In the genomic region with DNA sequence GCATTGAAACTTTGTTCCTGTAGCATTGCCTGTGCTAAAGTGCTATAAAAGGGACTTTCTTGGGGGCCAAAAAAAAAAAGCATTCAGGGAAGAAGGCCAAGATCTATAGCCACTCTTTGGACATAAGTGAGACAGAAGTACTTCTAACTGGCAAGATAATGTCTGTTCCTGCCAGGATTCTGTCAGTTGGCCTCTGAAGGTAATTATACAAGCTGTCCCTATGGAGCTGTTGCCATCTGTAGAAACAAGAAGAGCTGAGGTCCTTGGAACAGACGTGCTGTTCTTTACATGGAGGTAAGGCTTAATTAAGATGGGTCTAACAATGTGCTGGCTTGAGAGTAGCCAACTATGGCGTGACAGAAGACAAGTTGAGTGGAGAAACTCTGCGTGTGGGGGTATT, we compare ENCODE assay signal across 1 cellular context.
TF ChIP-seq lines count a peak whose summit lies in the region.

No MANE protein-coding gene starts in this region.

TF ChIP-seq in WTC11, 78 proteins besides CTCF, POLR2A, EP300 and RAD21 (continued from another document):
- TF ChIP-seq, protein P1, sequence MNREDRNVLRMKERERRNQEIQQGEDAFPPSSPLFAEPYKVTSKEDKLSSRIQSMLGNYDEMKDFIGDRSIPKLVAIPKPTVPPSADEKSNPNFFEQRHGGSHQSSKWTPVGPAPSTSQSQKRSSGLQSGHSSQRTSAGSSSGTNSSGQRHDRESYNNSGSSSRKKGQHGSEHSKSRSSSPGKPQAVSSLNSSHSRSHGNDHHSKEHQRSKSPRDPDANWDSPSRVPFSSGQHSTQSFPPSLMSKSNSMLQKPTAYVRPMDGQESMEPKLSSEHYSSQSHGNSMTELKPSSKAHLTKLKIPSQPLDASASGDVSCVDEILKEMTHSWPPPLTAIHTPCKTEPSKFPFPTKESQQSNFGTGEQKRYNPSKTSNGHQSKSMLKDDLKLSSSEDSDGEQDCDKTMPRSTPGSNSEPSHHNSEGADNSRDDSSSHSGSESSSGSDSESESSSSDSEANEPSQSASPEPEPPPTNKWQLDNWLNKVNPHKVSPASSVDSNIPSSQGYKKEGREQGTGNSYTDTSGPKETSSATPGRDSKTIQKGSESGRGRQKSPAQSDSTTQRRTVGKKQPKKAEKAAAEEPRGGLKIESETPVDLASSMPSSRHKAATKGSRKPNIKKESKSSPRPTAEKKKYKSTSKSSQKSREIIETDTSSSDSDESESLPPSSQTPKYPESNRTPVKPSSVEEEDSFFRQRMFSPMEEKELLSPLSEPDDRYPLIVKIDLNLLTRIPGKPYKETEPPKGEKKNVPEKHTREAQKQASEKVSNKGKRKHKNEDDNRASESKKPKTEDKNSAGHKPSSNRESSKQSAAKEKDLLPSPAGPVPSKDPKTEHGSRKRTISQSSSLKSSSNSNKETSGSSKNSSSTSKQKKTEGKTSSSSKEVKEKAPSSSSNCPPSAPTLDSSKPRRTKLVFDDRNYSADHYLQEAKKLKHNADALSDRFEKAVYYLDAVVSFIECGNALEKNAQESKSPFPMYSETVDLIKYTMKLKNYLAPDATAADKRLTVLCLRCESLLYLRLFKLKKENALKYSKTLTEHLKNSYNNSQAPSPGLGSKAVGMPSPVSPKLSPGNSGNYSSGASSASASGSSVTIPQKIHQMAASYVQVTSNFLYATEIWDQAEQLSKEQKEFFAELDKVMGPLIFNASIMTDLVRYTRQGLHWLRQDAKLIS (CRISPR knock-in tag; IDR thresholded peaks at IDR 0.05; ENCODE audit: borderline replicate concordance): no peak
- no peak for TF ChIP-seq OVOL2 (CRISPR knock-in tag; IDR thresholded peaks at IDR 0.05; ENCODE audit: borderline replicate concordance)
- no peak for TF ChIP-seq MYBL2 (CRISPR knock-in tag; IDR thresholded peaks at IDR 0.05)
- no peak for TF ChIP-seq ATF2 (CRISPR knock-in tag; IDR thresholded peaks at IDR 0.05; ENCODE audit: borderline replicate concordance, low read depth)
- TF ChIP-seq SMAD3 (CRISPR knock-in tag; IDR thresholded peaks at IDR 0.05; ENCODE audit: borderline replicate concordance): no peak
- no peak for TF ChIP-seq SMAD4 (CRISPR knock-in tag; IDR thresholded peaks at IDR 0.05)
- TF ChIP-seq, protein P2, sequence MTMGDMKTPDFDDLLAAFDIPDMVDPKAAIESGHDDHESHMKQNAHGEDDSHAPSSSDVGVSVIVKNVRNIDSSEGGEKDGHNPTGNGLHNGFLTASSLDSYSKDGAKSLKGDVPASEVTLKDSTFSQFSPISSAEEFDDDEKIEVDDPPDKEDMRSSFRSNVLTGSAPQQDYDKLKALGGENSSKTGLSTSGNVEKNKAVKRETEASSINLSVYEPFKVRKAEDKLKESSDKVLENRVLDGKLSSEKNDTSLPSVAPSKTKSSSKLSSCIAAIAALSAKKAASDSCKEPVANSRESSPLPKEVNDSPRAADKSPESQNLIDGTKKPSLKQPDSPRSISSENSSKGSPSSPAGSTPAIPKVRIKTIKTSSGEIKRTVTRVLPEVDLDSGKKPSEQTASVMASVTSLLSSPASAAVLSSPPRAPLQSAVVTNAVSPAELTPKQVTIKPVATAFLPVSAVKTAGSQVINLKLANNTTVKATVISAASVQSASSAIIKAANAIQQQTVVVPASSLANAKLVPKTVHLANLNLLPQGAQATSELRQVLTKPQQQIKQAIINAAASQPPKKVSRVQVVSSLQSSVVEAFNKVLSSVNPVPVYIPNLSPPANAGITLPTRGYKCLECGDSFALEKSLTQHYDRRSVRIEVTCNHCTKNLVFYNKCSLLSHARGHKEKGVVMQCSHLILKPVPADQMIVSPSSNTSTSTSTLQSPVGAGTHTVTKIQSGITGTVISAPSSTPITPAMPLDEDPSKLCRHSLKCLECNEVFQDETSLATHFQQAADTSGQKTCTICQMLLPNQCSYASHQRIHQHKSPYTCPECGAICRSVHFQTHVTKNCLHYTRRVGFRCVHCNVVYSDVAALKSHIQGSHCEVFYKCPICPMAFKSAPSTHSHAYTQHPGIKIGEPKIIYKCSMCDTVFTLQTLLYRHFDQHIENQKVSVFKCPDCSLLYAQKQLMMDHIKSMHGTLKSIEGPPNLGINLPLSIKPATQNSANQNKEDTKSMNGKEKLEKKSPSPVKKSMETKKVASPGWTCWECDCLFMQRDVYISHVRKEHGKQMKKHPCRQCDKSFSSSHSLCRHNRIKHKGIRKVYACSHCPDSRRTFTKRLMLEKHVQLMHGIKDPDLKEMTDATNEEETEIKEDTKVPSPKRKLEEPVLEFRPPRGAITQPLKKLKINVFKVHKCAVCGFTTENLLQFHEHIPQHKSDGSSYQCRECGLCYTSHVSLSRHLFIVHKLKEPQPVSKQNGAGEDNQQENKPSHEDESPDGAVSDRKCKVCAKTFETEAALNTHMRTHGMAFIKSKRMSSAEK (CRISPR knock-in tag; IDR thresholded peaks at IDR 0.05; ENCODE audit: borderline replicate concordance): no peak
- TF ChIP-seq NR2C2 (CRISPR knock-in tag; IDR thresholded peaks at IDR 0.05): no peak
- no peak for TF ChIP-seq TEAD4 (CRISPR knock-in tag; IDR thresholded peaks at IDR 0.05)
- TF ChIP-seq FOXP1 (CRISPR knock-in tag; IDR thresholded peaks at IDR 0.05; ENCODE audit: borderline replicate concordance): no peak
- TF ChIP-seq ZBTB21 (CRISPR knock-in tag; IDR thresholded peaks at IDR 0.05; ENCODE audit: borderline replicate concordance): no peak
- no peak for TF ChIP-seq NFATC4 (CRISPR knock-in tag; IDR thresholded peaks at IDR 0.05)
- TF ChIP-seq, protein P3, sequence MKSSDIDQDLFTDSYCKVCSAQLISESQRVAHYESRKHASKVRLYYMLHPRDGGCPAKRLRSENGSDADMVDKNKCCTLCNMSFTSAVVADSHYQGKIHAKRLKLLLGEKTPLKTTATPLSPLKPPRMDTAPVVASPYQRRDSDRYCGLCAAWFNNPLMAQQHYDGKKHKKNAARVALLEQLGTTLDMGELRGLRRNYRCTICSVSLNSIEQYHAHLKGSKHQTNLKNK (CRISPR knock-in tag; IDR thresholded peaks at IDR 0.05): no peak
- no peak for TF ChIP-seq AR (CRISPR knock-in tag; IDR thresholded peaks at IDR 0.05)
- TF ChIP-seq, protein P4, sequence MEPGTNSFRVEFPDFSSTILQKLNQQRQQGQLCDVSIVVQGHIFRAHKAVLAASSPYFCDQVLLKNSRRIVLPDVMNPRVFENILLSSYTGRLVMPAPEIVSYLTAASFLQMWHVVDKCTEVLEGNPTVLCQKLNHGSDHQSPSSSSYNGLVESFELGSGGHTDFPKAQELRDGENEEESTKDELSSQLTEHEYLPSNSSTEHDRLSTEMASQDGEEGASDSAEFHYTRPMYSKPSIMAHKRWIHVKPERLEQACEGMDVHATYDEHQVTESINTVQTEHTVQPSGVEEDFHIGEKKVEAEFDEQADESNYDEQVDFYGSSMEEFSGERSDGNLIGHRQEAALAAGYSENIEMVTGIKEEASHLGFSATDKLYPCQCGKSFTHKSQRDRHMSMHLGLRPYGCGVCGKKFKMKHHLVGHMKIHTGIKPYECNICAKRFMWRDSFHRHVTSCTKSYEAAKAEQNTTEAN (CRISPR knock-in tag; IDR thresholded peaks at IDR 0.05): no peak
